Comparison of ENCODE assay signal across 11 cellular contexts in the genomic region with DNA sequence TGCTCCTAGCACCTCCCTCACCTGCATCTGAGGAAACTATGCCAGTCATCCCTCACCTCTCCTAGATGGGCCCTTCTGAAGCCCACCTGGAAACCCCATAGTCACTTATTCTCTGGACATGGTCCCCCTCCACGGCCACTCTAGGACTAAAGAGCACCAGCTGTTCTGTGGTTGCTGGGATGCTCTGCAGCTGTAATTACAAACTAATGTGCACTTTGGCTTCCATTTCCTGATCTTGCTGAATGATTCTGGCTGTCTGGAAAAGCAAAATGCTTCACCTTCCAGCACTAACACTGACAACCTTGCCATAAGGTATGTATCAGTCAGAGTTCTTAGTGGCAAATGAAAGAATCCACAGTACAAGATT. TPM values are rescaled to one million over a fixed set of nuclear protein-coding genes. Genes with fewer than 3 reads are reported as not detected.
A peak's percentile ranks its signal among the peaks of the same experiment; 100 is the strongest.
DNase-seq lines count a peak whose midpoint lies in the region; ATAC-seq and TF ChIP-seq lines count a peak whose summit lies in the region.
"Had no signal": no experiment of that assay in that cellular context is flagged by ENCODE, and none has a peak within 500 bp of the region (broad histone marks: within the 10 kb centered on the region; RNA-seq: fewer than 3 reads in every experiment).

No MANE protein-coding gene starts in this region.

- POLR2A ChIA-PET in activated CD4-positive, alpha-beta T cell treated with anti-CD3 and anti-CD28 coated beads for 36 hours (lab: Charles Lee), result no interaction called here

- no peak for TF ChIP-seq CTCF in breast epithelium (IDR thresholded peaks at IDR 0.05)

- no peak overlapping the region for H3K4me3 Mint-ChIP-seq in stimulated activated memory B cell treated with anti-CD40 and anti-IgM and Interleukin-4, amounts not matched to agents 10 μg/mL and 1 μg/mL and 100 μg/mL, for 72 hours
- no peak overlapping the region for H3K4me3 Mint-ChIP-seq in activated CD4-positive, alpha-beta T cell treated with anti-CD3 and anti-CD28 coated beads for 36 hours

- peak overlapping the region; percentile 70 to 92 for H3K27ac ChIP-seq in breast epithelium

- H3K4me1 ChIP-seq in breast epithelium, result peaks cover 0 to 4% of the 10 kb centered on the region in 2 donors

- CTCF ChIA-PET in activated CD4-positive, alpha-beta T cell treated with anti-CD3 and anti-CD28 coated beads for 36 hours (lab: Charles Lee), result no interaction called here

- intact Hi-C loops in breast epithelium (cut with DNase I; ENCODE audit: low total_unique reads), result loop anchor here (5.0 kb wide), 1 partner anchor 189 kb away; no protein-coding TSS in a partner anchor
- intact Hi-C loops in activated CD4-positive, alpha-beta T cell treated with anti-CD3 and anti-CD28 coated beads for 36 hours (cut with DNase I, micrococcal nuclease), result no loop called here

- TF ChIP-seq POLR2A in breast epithelium (IDR thresholded peaks at IDR 0.05), result no peak
- TF ChIP-seq POLR2A in erythroblast (IDR thresholded peaks at IDR 0.05; ENCODE audit: low read length), result no peak

- no peak for ATAC-seq in stimulated activated memory B cell treated with anti-CD40 and anti-IgM and Interleukin-4, amounts not matched to agents 10 μg/mL and 1 μg/mL and 100 μg/mL, for 72 hours
- no peak for ATAC-seq in HG02571 (IDR thresholded peaks at IDR 0.05; ENCODE audit: unreplicated experiment)
- ATAC-seq in activated CD4-positive, alpha-beta T cell treated with anti-CD3 and anti-CD28 coated beads for 36 hours, result no peak

- H3K36me3 ChIP-seq in breast epithelium, result no peaks in the 10 kb centered on the region

- no peak overlapping the region for H3K4me3 ChIP-seq in breast epithelium

- peak; percentile 26 for DNase-seq in HCEC 1CT
- DNase-seq in breast epithelium (ENCODE audit: low spot score in 2 of 2), result no peak
- peak; percentile 62 for DNase-seq in left kidney (ENCODE audit: low read depth, low spot score)
- DNase-seq in activated CD4-positive, alpha-beta T cell treated with anti-CD3 and anti-CD28 coated beads for 36 hours, result no peak
- no peak for DNase-seq in erythroblast (lab: John Stamatoyannopoulos, UW)
- DNase-seq in activated T-cell treated with anti-CD3 and anti-CD28 coated beads, Interleukin-2, amount 50 U/mL, for 48 hours, result no peak
- DNase-seq: DMS153, hippocampal formation, NCI-H2029 had no signal

- no peaks in the 10 kb centered on the region for H3K27me3 Mint-ChIP-seq in stimulated activated memory B cell treated with anti-CD40 and anti-IgM and Interleukin-4, amounts not matched to agents 10 μg/mL and 1 μg/mL and 100 μg/mL, for 72 hours
- H3K27me3 Mint-ChIP-seq in activated CD4-positive, alpha-beta T cell treated with anti-CD3 and anti-CD28 coated beads for 36 hours, result no peaks in the 10 kb centered on the region

- no peaks in the 10 kb centered on the region for H3K36me3 Mint-ChIP-seq in stimulated activated memory B cell treated with anti-CD40 and anti-IgM and Interleukin-4, amounts not matched to agents 10 μg/mL and 1 μg/mL and 100 μg/mL, for 72 hours
- H3K36me3 Mint-ChIP-seq in activated CD4-positive, alpha-beta T cell treated with anti-CD3 and anti-CD28 coated beads for 36 hours (ENCODE audit: low read depth), result no peaks in the 10 kb centered on the region

- H3K4me1 Mint-ChIP-seq in stimulated activated memory B cell treated with anti-CD40 and anti-IgM and Interleukin-4, amounts not matched to agents 10 μg/mL and 1 μg/mL and 100 μg/mL, for 72 hours, result peaks cover 33% of the 10 kb centered on the region
- peaks cover 22% of the 10 kb centered on the region for H3K4me1 Mint-ChIP-seq in activated CD4-positive, alpha-beta T cell treated with anti-CD3 and anti-CD28 coated beads for 36 hours

- H3K9me3 ChIP-seq in breast epithelium, result no peaks in the 10 kb centered on the region

- peak overlapping the region; percentile 25 for H3K27ac Mint-ChIP-seq in stimulated activated memory B cell treated with anti-CD40 and anti-IgM and Interleukin-4, amounts not matched to agents 10 μg/mL and 1 μg/mL and 100 μg/mL, for 72 hours
- H3K27ac Mint-ChIP-seq in activated CD4-positive, alpha-beta T cell treated with anti-CD3 and anti-CD28 coated beads for 36 hours, result no peak overlapping the region

- H3K9me3 Mint-ChIP-seq in stimulated activated memory B cell treated with anti-CD40 and anti-IgM and Interleukin-4, amounts not matched to agents 10 μg/mL and 1 μg/mL and 100 μg/mL, for 72 hours, result no peaks in the 10 kb centered on the region
- no peaks in the 10 kb centered on the region for H3K9me3 Mint-ChIP-seq in activated CD4-positive, alpha-beta T cell treated with anti-CD3 and anti-CD28 coated beads for 36 hours (ENCODE audit: low read depth)

- H3K27me3 ChIP-seq in breast epithelium, result no peaks in the 10 kb centered on the region

RNA-seq across cellular contexts. Expression of a gene that starts 48.7 kb away (rescaled TPM):
- 10 to 100 TPM; 27.8 to 31.9 (median 27.9) TPM for total RNA-seq in breast epithelium
- total RNA-seq in activated CD4-positive, alpha-beta T cell treated with anti-CD3 and anti-CD28 coated beads for 36 hours, result 1 to 10 TPM; 2.2 to 3.2 TPM

Comparison
In these comparisons a context has a peak if more than half of its experiments do, and no peak if none do; other contexts are left out.
1. DNase-seq: peak in HCEC 1CT (single experiment) and left kidney (single experiment); none in breast epithelium (0 of 2), activated CD4-positive, alpha-beta T cell treated with anti-CD3 and anti-CD28 coated beads for 36 hours (single experiment), erythroblast (0 of 2) and activated T-cell treated with anti-CD3 and anti-CD28 coated beads, Interleukin-2, amount 50 U/mL, for 48 hours (0 of 2).
2. RNA of a gene that starts 48.7 kb away (total RNA-seq): 27.8 to 31.9 TPM in breast epithelium; 2.2 to 3.2 TPM in activated CD4-positive, alpha-beta T cell treated with anti-CD3 and anti-CD28 coated beads for 36 hours; every median in the first group is over 4 times any median in the second.